9 cellular contexts compared by ENCODE assay signal in the genomic region with DNA sequence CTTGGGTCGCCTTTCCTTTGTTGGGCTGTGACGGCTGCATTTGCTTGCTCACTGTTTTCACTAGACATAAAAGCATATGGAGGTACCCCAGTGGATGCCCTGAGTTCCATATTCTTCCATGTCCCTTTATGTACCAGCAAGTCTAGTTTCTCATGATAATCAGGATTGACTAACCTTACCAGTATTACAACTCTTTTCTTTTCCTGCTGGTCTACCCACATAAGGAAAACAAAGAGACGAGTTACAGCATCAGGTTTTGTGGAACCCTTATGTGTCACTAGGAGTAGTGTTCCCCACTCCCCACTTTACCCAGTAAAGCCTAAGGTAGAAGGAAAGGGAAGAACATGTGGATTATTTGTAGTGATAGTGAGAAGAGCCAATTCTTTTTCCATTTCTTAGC.
"Had no signal": no experiment of that assay in that cellular context is flagged by ENCODE, and none has a peak within 500 bp of the region (broad histone marks: within the 10 kb centered on the region; RNA-seq: fewer than 3 reads in every experiment).

No MANE protein-coding gene starts in this region.

- DNase-seq: GM23248, GOT3, H7, H9, HCEC 1CT, HFFc6 had no signal

- H3K4me3 ChIP-seq: GM23248, GM23338, HAP-1 had no signal

- H3K9ac ChIP-seq: GM23248 had no signal

- H3K4me1 ChIP-seq: HAP-1 had no signal

- ATAC-seq: GM23338, HCT116 had no signal

- H3K36me3 ChIP-seq: HAP-1 had no signal

- H3K27ac ChIP-seq: GM23248 had no signal

- H3K9me3 ChIP-seq: HAP-1 had no signal

- H2AFZ ChIP-seq: GM23248, GM23338 had no signal

- H3K4me2 ChIP-seq: GM23338 had no signal
